In the genomic region with DNA sequence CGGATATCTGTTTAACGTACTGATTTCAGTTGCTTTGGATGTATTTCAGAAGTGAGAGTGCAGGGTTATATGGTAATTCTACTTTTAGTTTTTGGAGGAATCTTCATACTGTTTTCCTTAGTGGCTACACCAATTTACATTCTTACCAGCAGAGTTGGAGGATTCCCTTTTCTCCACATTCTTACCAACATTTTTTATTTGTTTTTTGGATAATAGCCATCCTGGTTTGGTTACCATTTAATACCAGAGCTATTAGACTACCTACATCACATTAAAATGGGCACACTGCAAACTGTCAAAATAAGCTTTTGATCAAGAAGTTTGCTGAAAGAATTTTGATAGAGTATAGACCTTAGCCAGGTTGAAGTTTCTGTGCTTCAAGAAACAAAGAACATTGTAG, we compare ENCODE assay signal across 26 cellular contexts.
"Had no signal": no experiment of that assay in that cellular context is flagged by ENCODE, and none has a peak within 500 bp of the region (broad histone marks: within the 10 kb centered on the region; RNA-seq: fewer than 3 reads in every experiment).

No MANE protein-coding gene starts in this region.

- ATAC-seq: esophagus mucosa; heart right ventricle; left cardiac atrium; left lung; naive thymus-derived CD4-positive, alpha-beta T cell; stimulated activated naive CD8-positive, alpha-beta T cell treated with anti-CD3 and anti-CD28 coated beads, Interleukin-15, amount 100 ng/mL, for 72 hours had no signal

- H3K4me2 ChIP-seq: neural progenitor cell had no signal

- H2AFZ ChIP-seq: neural progenitor cell had no signal

- FAIRE-seq: islet of Langerhans had no signal

- H3K4me3 ChIP-seq: colonic mucosa, heart right ventricle, left lung, neural progenitor cell, prostate gland, right atrium auricular region, sigmoid colon, suprapubic skin, transverse colon had no signal

- H3K4me1 ChIP-seq: colonic mucosa, left lung, neural progenitor cell, prostate gland, right atrium auricular region, sigmoid colon, suprapubic skin, transverse colon had no signal

- H3K9me3 ChIP-seq: colonic mucosa, heart right ventricle, left lung, prostate gland, right atrium auricular region, sigmoid colon, suprapubic skin, transverse colon had no signal

- H3K9ac ChIP-seq: neural progenitor cell had no signal

- DNase-seq: colonic mucosa; effector CD8-positive, alpha-beta T cell; endodermal cell; glutamatergic neuron; heart right ventricle; hippocampal formation; left cardiac atrium; left lung; mesendoderm; midbrain; naive thymus-derived CD4-positive, alpha-beta T cell; sigmoid colon; stimulated activated CD4-positive, alpha-beta T cell treated with anti-CD3 and anti-CD28 coated beads, Interleukin-15, amount 100 ng/mL, for 24 hours; stimulated activated CD4-positive, alpha-beta T cell treated with anti-CD3 and anti-CD28 coated beads, Interleukin-4, amount 100 ng/mL, for 1 hour; stimulated activated CD8-positive, alpha-beta memory T cell treated with anti-CD3 and anti-CD28 coated beads, Interleukin-4, amount 100 ng/mL, for 48 hours; stimulated activated naive CD4-positive, alpha-beta T cell; stimulated activated naive CD8-positive, alpha-beta T cell treated with anti-CD3 and anti-CD28 coated beads, Interleukin-15, amount 100 ng/mL, for 72 hours; transverse colon had no signal

- H3K9me3 Mint-ChIP-seq: neural progenitor cell had no signal

- H3K36me3 ChIP-seq: colonic mucosa, heart right ventricle, left lung, neural progenitor cell, prostate gland, right atrium auricular region, sigmoid colon, suprapubic skin, transverse colon had no signal

- H3K4me1 Mint-ChIP-seq: naive thymus-derived CD4-positive, alpha-beta T cell; nephron; neural progenitor cell had no signal

- H3K27ac ChIP-seq: colonic mucosa, heart right ventricle, left lung, neural progenitor cell, prostate gland, right atrium auricular region, sigmoid colon, suprapubic skin, transverse colon had no signal

- H3K27me3 ChIP-seq: colonic mucosa, heart right ventricle, left lung, neural progenitor cell, right atrium auricular region, sigmoid colon, suprapubic skin, transverse colon had no signal

- H3K27ac Mint-ChIP-seq: dendritic cell treated with granulocyte-macrophage colony-stimulating factor and Interleukin-4, amounts not matched to agents 40 ng/mL and 50 ng/mL, for 4 days; endodermal cell; nephron; neural progenitor cell had no signal

- H3K27me3 Mint-ChIP-seq: dendritic cell treated with granulocyte-macrophage colony-stimulating factor and Interleukin-4, amounts not matched to agents 40 ng/mL and 50 ng/mL, for 4 days; naive thymus-derived CD4-positive, alpha-beta T cell; stimulated activated naive CD8-positive, alpha-beta T cell treated with anti-CD3 and anti-CD28 coated beads, Interleukin-15, amount 100 ng/mL, for 72 hours had no signal

- H3K4me3 Mint-ChIP-seq: dendritic cell treated with granulocyte-macrophage colony-stimulating factor and Interleukin-4, amounts not matched to agents 40 ng/mL and 50 ng/mL, for 4 days; endodermal cell; naive thymus-derived CD4-positive, alpha-beta T cell; nephron; neural progenitor cell; stimulated activated naive CD8-positive, alpha-beta T cell treated with anti-CD3 and anti-CD28 coated beads, Interleukin-15, amount 100 ng/mL, for 72 hours had no signal

- H3K36me3 Mint-ChIP-seq: neural progenitor cell had no signal
